Comparison of ENCODE assay signal across 1 cellular context in genomic region chr18:45967007-45967706, GRCh38.
TF ChIP-seq lines count a peak whose summit lies in the region.

A gene with protein sequence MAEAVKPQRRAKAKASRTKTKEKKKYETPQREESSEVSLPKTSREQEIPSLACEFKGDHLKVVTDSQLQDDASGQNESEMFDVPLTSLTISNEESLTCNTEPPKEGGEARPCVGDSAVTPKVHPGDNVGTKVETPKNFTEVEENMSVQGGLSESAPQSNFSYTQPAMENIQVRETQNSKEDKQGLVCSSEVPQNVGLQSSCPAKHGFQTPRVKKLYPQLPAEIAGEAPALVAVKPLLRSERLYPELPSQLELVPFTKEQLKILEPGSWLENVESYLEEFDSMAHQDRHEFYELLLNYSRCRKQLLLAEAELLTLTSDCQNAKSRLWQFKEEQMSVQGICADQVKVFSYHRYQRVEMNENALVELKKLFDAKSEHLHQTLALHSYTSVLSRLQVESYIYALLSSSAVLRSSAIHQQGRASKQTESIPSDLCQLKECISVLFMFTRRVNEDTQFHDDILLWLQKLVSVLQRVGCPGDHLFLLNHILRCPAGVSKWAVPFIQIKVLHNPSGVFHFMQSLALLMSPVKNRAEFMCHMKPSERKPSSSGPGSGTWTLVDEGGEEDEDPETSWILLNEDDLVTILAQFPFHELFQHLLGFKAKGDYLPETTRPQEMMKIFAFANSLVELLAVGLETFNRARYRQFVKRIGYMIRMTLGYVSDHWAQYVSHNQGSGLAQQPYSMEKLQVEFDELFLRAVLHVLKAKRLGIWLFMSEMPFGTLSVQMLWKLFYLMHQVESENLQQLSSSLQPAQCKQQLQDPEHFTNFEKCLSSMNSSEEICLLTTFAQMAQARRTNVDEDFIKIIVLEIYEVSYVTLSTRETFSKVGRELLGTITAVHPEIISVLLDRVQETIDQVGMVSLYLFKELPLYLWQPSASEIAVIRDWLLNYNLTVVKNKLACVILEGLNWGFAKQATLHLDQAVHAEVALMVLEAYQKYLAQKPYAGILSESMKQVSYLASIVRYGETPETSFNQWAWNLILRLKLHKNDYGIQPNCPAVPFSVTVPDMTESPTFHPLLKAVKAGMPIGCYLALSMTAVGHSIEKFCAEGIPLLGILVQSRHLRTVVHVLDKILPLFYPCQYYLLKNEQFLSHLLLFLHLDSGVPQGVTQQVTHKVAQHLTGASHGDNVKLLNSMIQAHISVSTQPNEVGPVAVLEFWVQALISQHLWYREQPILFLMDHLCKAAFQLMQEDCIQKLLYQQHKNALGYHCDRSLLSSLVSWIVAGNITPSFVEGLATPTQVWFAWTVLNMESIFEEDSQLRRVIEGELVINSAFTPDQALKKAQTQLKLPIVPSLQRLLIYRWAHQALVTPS (N-terminal part only) (minus strand): TSS chr18:45967329. CDS start chr18:45967239, 90 bp downstream.

TF ChIP-seq in K562, 482 proteins besides CTCF, POLR2A, EP300 and RAD21 (continued from another document):
- TF ChIP-seq USF1 (CRISPR knock-in tag; IDR thresholded peaks at IDR 0.05) (peak; percentile 91), CTBP1 (IDR thresholded peaks at IDR 0.05; ENCODE audit: borderline replicate concordance) (peak; percentile 41; the same call in 1 of the 2 replicates), POLR2AphosphoS5 (IDR thresholded peaks at IDR 0.05; ENCODE audit: control insufficient read depth, insufficient read depth, low read depth, low read length) (peak; percentile 45; the same call in 1 of the 2 replicates), ATF1 (CRISPR knock-in tag; IDR thresholded peaks at IDR 0.05) (no peak), ATF1 (tag; IDR thresholded peaks at IDR 0.05) (peak; percentile 52), SUPT5H (IDR thresholded peaks at IDR 0.05) (peak; percentile 68; the same call in 1 of the 2 replicates), ZNF354B (CRISPR knock-in tag; IDR thresholded peaks at IDR 0.05) (no peak), TBP (optimal IDR thresholded peaks at IDR 0.05; ENCODE audit: low read depth, low read length) (peak; percentile 82), ESRRA (IDR thresholded peaks at IDR 0.05; ENCODE audit: borderline replicate concordance, low read depth) (0 out of 2 replicates have a peak, but pooled peaks have one; percentile 26), NUFIP1 (IDR thresholded peaks at IDR 0.05; ENCODE audit: partially characterized antibody) (no peak), NFRKB (IDR thresholded peaks at IDR 0.05; ENCODE audit: low read depth) (0 out of 2 replicates have a peak, but pooled peaks have one; percentile 54), ARID4B (CRISPR knock-in tag; IDR thresholded peaks at IDR 0.05) (peak; percentile 37; the same call in 1 of the 2 replicates), ZFX (CRISPR knock-in tag; IDR thresholded peaks at IDR 0.05) (peak; percentile 72), C11orf30 (IDR thresholded peaks at IDR 0.05; ENCODE audit: low read depth) (peak; percentile 93), AFF4 (CRISPR knock-in tag; IDR thresholded peaks at IDR 0.05) (no peak), ARID1B (IDR thresholded peaks at IDR 0.05) (no peak), SP1 (CRISPR knock-in tag; IDR thresholded peaks at IDR 0.05) (peak; percentile 55), L3MBTL2 (IDR thresholded peaks at IDR 0.05) (peak; percentile 50; the same call in 1 of the 2 replicates), HIVEP1 (CRISPR knock-in tag; IDR thresholded peaks at IDR 0.05) (no peak), NFIC (IDR thresholded peaks at IDR 0.05) (0 out of 2 replicates have a peak, but pooled peaks have one; percentile 13)
- TF ChIP-seq, protein P1, sequence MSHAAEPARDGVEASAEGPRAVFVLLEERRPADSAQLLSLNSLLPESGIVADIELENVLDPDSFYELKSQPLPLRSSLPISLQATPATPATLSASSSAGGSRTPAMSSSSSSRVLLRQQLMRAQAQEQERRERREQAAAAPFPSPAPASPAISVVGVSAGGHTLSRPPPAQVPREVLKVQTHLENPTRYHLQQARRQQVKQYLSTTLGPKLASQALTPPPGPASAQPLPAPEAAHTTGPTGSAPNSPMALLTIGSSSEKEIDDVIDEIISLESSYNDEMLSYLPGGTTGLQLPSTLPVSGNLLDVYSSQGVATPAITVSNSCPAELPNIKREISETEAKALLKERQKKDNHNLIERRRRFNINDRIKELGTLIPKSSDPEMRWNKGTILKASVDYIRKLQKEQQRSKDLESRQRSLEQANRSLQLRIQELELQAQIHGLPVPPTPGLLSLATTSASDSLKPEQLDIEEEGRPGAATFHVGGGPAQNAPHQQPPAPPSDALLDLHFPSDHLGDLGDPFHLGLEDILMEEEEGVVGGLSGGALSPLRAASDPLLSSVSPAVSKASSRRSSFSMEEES (CRISPR knock-in tag; IDR thresholded peaks at IDR 0.05) = peak; percentile 97
- TF ChIP-seq, protein P2, sequence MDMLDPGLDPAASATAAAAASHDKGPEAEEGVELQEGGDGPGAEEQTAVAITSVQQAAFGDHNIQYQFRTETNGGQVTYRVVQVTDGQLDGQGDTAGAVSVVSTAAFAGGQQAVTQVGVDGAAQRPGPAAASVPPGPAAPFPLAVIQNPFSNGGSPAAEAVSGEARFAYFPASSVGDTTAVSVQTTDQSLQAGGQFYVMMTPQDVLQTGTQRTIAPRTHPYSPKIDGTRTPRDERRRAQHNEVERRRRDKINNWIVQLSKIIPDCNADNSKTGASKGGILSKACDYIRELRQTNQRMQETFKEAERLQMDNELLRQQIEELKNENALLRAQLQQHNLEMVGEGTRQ (CRISPR knock-in tag; IDR thresholded peaks at IDR 0.05) = peak; percentile 92
